ENCODE assay signal across 8 cellular contexts in the genomic region with DNA sequence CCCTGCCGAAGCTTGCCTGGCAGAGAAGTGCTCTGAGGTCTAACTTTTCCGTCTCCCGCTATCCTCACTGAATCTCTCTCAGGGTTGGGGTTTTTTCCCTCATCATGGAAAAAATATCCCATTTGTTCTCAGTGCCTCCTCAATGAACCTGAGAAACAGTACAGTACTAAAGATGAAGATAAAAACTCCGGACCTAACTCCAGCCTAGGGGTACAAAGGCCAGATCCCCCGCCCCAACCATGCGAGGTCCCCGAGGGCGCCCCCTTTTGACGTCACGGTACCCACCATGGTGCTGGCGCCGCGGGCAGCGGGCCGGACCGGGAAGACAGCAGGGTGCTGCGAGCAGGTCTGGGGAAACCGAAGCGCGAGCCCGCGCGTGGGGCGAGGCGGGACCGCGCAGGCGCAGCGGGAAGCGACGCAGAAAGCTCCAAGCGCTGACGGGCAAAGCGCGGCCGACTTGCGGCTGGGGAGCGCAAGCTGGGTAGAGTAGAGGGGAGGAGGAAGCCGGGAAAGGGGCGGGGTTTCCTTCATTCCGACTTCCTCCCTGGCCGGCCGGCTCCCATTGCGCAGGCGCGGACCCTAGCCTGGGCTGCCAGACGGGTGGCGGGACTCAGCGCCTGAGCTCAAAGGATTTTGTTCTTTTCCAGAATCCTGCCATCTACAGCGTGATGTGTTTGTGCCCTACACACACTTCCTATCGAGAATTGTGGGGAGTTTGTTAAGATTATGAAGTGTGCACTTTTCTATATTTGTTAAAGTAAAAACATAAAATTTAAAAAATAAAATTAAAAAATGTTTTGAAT. TPM values are rescaled to one million over a fixed set of nuclear protein-coding genes. Genes with fewer than 3 reads are reported as not detected.
DNase-seq lines count a peak whose midpoint lies in the region; ATAC-seq and TF ChIP-seq lines count a peak whose summit lies in the region.

A gene (minus strand): TSS at position 497 of the 803 bp plus-strand sequence. CDS start 209 bp downstream, at position 288.

- H3K36me3 Mint-ChIP-seq in chondrocyte (ENCODE audit: low read depth) = no peaks in the 10 kb centered on the region

- H3K4me3 Mint-ChIP-seq in chondrocyte (ENCODE audit: unreplicated experiment) = peak within 1 kb of the TSS; percentile 91

- H3K9me3 Mint-ChIP-seq in chondrocyte (ENCODE audit: low read depth) = no peaks in the 10 kb centered on the region

- peaks cover 15% of the 10 kb centered on the region for H3K4me1 Mint-ChIP-seq in chondrocyte (ENCODE audit: low read depth)

- no peaks in the 10 kb centered on the region for H3K27me3 Mint-ChIP-seq in chondrocyte (ENCODE audit: low read depth)

- peak; percentile 81 for ATAC-seq in GM19043 (IDR thresholded peaks at IDR 0.05; ENCODE audit: low read depth, unreplicated experiment)
- peak; percentile 56 for ATAC-seq in HG03378 (IDR thresholded peaks at IDR 0.05; ENCODE audit: unreplicated experiment)

- peak within 1 kb of the TSS; percentile 95 for H3K27ac Mint-ChIP-seq in chondrocyte (ENCODE audit: unreplicated experiment)

- peak; percentile 71 for TF ChIP-seq CTCF in chondrocyte (IDR thresholded peaks at IDR 0.05)

- DNase-seq in AML-193 (lab: John Stamatoyannopoulos, UW) (peak; percentile 98), NCI-H460 (ENCODE audit: extremely low read depth, low read depth) (peak; percentile 91), chondrocyte (ENCODE audit: low spot score) (peak; percentile 99), kidney glomerular epithelial cell (lab: John Stamatoyannopoulos, UW) (peak; percentile 93)
- peak; percentile 95 to 98 for DNase-seq in activated CD4-positive, alpha-beta T cell treated with anti-CD3 and anti-CD28 coated beads for 24 hours (ENCODE audit: low read depth in 2 of 2)
- peak; percentile 94 to 98 for DNase-seq in stimulated activated CD4-positive, alpha-beta T cell treated with anti-CD3 and anti-CD28 coated beads, Interleukin-1b, Interleukin-23, amount 100 ng/mL, for 1 hour (ENCODE audit: low read depth in 2 of 2)

RNA-seq across cellular contexts. Expression of the gene that starts here (rescaled TPM):
- 62.6 and 64.3 TPM in 2 replicates for total RNA-seq in NCI-H460 (2014; rRNA removed; shearing (Covaris generic))
- 51.6 and 78.9 TPM in 2 replicates for polyA plus RNA-seq in NCI-H460 (2014; cell fraction: nucleus; rRNA removed)
- total RNA-seq in chondrocyte = 35.0 to 42.5 TPM (median 35.7 TPM) in 3 replicates

Comparison
In these comparisons a context has a peak if more than half of its experiments do, and no peak if none do; other contexts are left out.
1. Peak in every context shown above with its lines: DNase-seq and ATAC-seq.